ENCODE assay signal across 1 cellular context in the genomic region with DNA sequence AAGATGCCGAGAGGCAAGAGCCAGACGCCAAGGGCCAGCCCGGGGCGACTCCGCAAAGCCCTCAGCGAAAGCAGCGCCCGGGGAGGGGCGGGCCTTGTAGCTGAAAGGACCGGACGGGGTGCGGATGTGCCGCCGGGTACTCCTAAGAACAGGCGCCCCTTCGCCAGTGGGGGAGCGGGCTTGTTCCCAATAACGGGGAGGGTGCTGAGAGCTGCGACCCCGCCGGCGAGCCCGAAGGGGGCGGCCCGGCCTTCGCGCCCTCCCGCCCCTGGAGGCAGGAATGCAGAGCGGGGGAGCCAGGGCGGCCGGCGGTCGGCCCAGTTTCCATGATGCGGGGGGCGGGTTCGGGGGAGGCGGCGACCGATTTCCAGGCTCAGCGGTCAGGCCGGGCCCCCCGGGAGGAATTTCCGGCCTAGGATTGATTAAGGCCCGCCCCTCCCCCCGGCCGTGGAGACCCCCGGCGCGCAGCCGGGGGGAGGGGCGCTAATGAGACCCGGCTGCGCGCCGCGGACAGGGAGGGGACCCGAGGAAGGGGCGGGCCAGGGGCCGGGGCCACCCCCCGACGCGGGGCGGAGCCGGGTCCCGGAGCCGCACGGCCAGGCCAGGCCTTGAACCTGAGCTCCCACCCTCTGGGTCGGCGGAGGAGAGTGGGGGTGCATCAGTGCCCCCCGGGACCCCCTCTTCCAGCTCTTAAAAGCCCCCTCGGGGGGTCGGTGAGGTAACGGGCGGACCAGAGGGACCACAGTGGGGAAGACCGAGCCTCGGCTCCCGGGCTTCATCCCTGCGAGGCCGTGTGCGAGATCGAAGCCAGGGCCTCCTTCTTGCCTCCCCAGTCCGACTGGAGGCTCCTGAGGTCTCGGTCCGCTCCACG.
TF ChIP-seq lines count a peak whose summit lies in the region.

No MANE protein-coding gene starts in this region.

TF ChIP-seq in WTC11, 78 proteins besides CTCF, POLR2A, EP300 and RAD21 (continued from another document):
- TF ChIP-seq, protein P1, sequence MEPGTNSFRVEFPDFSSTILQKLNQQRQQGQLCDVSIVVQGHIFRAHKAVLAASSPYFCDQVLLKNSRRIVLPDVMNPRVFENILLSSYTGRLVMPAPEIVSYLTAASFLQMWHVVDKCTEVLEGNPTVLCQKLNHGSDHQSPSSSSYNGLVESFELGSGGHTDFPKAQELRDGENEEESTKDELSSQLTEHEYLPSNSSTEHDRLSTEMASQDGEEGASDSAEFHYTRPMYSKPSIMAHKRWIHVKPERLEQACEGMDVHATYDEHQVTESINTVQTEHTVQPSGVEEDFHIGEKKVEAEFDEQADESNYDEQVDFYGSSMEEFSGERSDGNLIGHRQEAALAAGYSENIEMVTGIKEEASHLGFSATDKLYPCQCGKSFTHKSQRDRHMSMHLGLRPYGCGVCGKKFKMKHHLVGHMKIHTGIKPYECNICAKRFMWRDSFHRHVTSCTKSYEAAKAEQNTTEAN (CRISPR knock-in tag; IDR thresholded peaks at IDR 0.05) = no peak
- TF ChIP-seq PREB (CRISPR knock-in tag; IDR thresholded peaks at IDR 0.05; ENCODE audit: borderline replicate concordance) = no peak
- TF ChIP-seq FOXK1 (CRISPR knock-in tag; IDR thresholded peaks at IDR 0.05) = no peak; the same call in 1 of the 2 replicates
- TF ChIP-seq MYBL2 (CRISPR knock-in tag; IDR thresholded peaks at IDR 0.05) = no peak
- TF ChIP-seq CREB1 (CRISPR knock-in tag; IDR thresholded peaks at IDR 0.05) = no peak
- peak; percentile 91; the same call in 1 of the 2 replicates for TF ChIP-seq TEAD4 (CRISPR knock-in tag; IDR thresholded peaks at IDR 0.05)
- no peak for TF ChIP-seq ZSCAN18 (CRISPR knock-in tag; IDR thresholded peaks at IDR 0.05)
- TF ChIP-seq, protein P2, sequence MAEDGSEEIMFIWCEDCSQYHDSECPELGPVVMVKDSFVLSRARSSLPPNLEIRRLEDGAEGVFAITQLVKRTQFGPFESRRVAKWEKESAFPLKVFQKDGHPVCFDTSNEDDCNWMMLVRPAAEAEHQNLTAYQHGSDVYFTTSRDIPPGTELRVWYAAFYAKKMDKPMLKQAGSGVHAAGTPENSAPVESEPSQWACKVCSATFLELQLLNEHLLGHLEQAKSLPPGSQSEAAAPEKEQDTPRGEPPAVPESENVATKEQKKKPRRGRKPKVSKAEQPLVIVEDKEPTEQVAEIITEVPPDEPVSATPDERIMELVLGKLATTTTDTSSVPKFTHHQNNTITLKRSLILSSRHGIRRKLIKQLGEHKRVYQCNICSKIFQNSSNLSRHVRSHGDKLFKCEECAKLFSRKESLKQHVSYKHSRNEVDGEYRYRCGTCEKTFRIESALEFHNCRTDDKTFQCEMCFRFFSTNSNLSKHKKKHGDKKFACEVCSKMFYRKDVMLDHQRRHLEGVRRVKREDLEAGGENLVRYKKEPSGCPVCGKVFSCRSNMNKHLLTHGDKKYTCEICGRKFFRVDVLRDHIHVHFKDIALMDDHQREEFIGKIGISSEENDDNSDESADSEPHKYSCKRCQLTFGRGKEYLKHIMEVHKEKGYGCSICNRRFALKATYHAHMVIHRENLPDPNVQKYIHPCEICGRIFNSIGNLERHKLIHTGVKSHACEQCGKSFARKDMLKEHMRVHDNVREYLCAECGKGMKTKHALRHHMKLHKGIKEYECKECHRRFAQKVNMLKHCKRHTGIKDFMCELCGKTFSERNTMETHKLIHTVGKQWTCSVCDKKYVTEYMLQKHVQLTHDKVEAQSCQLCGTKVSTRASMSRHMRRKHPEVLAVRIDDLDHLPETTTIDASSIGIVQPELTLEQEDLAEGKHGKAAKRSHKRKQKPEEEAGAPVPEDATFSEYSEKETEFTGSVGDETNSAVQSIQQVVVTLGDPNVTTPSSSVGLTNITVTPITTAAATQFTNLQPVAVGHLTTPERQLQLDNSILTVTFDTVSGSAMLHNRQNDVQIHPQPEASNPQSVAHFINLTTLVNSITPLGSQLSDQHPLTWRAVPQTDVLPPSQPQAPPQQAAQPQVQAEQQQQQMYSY (CRISPR knock-in tag; IDR thresholded peaks at IDR 0.05) = peak; percentile 32; the same call in 1 of the 2 replicates
- TF ChIP-seq ZNF232 (CRISPR knock-in tag; IDR thresholded peaks at IDR 0.05) = no peak
- TF ChIP-seq CBFB (CRISPR knock-in tag; IDR thresholded peaks at IDR 0.05; ENCODE audit: low read depth) = no peak
- TF ChIP-seq IRF2 (CRISPR knock-in tag; IDR thresholded peaks at IDR 0.05; ENCODE audit: borderline replicate concordance, low read depth) = no peak
